ENCODE assay signal across 8 cellular contexts in the genomic region with DNA sequence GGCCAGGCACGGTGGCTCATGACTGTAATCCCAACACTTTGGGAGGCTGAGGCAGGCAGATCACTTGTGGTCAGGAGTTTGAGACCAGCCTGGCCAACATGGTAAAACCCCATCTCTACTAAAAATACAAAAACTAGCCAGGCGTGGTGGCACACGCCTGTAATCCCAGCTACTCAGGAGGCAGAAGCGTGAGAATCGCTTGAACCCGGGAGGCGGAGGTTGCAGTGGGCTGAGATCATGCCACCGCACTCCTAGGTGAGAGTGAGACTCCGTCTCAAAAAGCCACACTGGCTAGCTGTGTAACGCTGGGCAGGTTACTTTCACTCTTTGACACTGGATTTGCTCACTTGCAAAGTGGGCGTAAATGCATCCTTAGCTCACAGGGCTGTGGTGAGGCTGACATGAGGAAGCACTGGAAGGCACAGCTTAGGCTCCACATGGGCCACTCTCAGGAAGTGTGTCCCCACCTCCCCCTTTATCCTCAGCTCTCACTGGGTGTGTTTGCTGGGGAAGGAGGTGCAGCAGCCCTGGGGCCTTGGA. TPM values are rescaled to one million over a fixed set of nuclear protein-coding genes. Genes with fewer than 3 reads are reported as not detected.
A peak's percentile ranks its signal among the peaks of the same experiment; 100 is the strongest.
DNase-seq lines count a peak whose midpoint lies in the region; ATAC-seq and TF ChIP-seq lines count a peak whose summit lies in the region.
"Not testable (repeated sequence)": the region's sequence is repeated elsewhere in the genome, so short reads cannot be mapped to it uniquely, and the experiment has no call there.

No MANE protein-coding gene starts in this region.

- intact Hi-C loops in PC-9 (cut with micrococcal nuclease; ENCODE audit: unreplicated experiment); heart left ventricle (cut with DNase I); naive thymus-derived CD4-positive, alpha-beta T cell (cut with micrococcal nuclease): not testable (repeated sequence)
- intact Hi-C loops in activated CD4-positive, alpha-beta T cell treated with anti-CD3 and anti-CD28 coated beads, Interleukin-2, amount 10 ng/mL, durations not matched to agents 24 days and 14 days (cut with micrococcal nuclease) = loop anchor here (1.0 kb wide), 1 partner anchor 9 kb away; no protein-coding TSS in a partner anchor

- CTCF ChIA-PET in AG04450 (lab: Charles Lee) = interaction anchor here (0.6 to 3.2 kb wide), 4 partner anchors 10 to 367 kb away, joined by 3 to 26 read pairs (median 3); no protein-coding TSS in a partner anchor
- CTCF ChIA-PET in PC-9 (lab: Charles Lee) = interaction anchor here (0.6 kb wide), 3 partner anchors 8 to 114 kb away, joined by 4 to 14 read pairs (median 4); a partner anchor contains a TSS
- CTCF ChIA-PET in naive thymus-derived CD4-positive, alpha-beta T cell (lab: Charles Lee) = interaction anchor here (1.1 kb wide), 1 partner anchor 42 kb away, joined by 4 read pairs; no protein-coding TSS in a partner anchor

- peaks cover 11% of the 10 kb centered on the region; the same call in 1 of the 2 replicates for H3K79me2 ChIP-seq in PC-9 (ENCODE audit: low read depth)

- H3K4me1 ChIP-seq in PC-9 (replicated peaks; ENCODE audit: insufficient read depth) (peaks cover 98% of the 10 kb centered on the region), heart left ventricle (peaks cover 0 to 30% (median 12%) of the 10 kb centered on the region in 12 donors)
- not testable (repeated sequence) for H3K4me1 ChIP-seq in naive thymus-derived CD4-positive, alpha-beta T cell (ENCODE audit: control insufficient read depth in 2 of 2, insufficient read depth in 2 of 2, low read length in 2 of 2)

- not testable (repeated sequence) for DNase-seq in AG04450 (ENCODE audit: low read depth, low spot score); PC-9; heart left ventricle; stimulated activated naive B cell treated with anti-CD40 and anti-IgM and Interleukin-4, amounts not matched to agents 10 μg/mL and 1 μg/mL and 100 μg/mL, for 72 hours
- DNase-seq in HL-60 (ENCODE audit: low read depth in 1 of 2, low spot score in 1 of 2) = peak; percentile 72 to 73
- DNase-seq in activated CD4-positive, alpha-beta T cell treated with anti-CD3 and anti-CD28 coated beads, Interleukin-2, amount 10 ng/mL, durations not matched to agents 24 days and 14 days = peak; percentile 66
- peak in 1 of 9 donors; percentile 28 for DNase-seq in naive thymus-derived CD4-positive, alpha-beta T cell

- peak overlapping the region; percentile 34 for H3K27ac Mint-ChIP-seq in activated CD4-positive, alpha-beta T cell treated with anti-CD3 and anti-CD28 coated beads, Interleukin-2, amount 10 ng/mL, durations not matched to agents 24 days and 14 days
- peak overlapping the region in 3 of 5 experiments; percentile 94 to 97 (median 95) for H3K27ac Mint-ChIP-seq in brain
- H3K27ac Mint-ChIP-seq in naive thymus-derived CD4-positive, alpha-beta T cell = peak overlapping the region in 1 of 9 donors; percentile 67
- H3K27ac Mint-ChIP-seq in stimulated activated naive B cell treated with anti-CD40 and anti-IgM and Interleukin-4, amounts not matched to agents 10 μg/mL and 1 μg/mL and 100 μg/mL, for 72 hours = not testable (repeated sequence)

- not testable (repeated sequence) for H3K9me2 ChIP-seq in PC-9 (ENCODE audit: insufficient read depth)

- H3K4me1 Mint-ChIP-seq in activated CD4-positive, alpha-beta T cell treated with anti-CD3 and anti-CD28 coated beads, Interleukin-2, amount 10 ng/mL, durations not matched to agents 24 days and 14 days = peaks cover 34% of the 10 kb centered on the region
- peaks cover 22% of the 10 kb centered on the region for H3K4me1 Mint-ChIP-seq in brain
- peaks cover 8 to 39% (median 13%) of the 10 kb centered on the region in 7 donors for H3K4me1 Mint-ChIP-seq in naive thymus-derived CD4-positive, alpha-beta T cell
- peaks cover 13 to 20% of the 10 kb centered on the region in 2 donors for H3K4me1 Mint-ChIP-seq in stimulated activated naive B cell treated with anti-CD40 and anti-IgM and Interleukin-4, amounts not matched to agents 10 μg/mL and 1 μg/mL and 100 μg/mL, for 72 hours

- H4K20me1 ChIP-seq in PC-9 (ENCODE audit: insufficient read depth) = not testable (repeated sequence)

- not testable (repeated sequence) for H3K4me3 Mint-ChIP-seq in activated CD4-positive, alpha-beta T cell treated with anti-CD3 and anti-CD28 coated beads, Interleukin-2, amount 10 ng/mL, durations not matched to agents 24 days and 14 days; brain; stimulated activated naive B cell treated with anti-CD40 and anti-IgM and Interleukin-4, amounts not matched to agents 10 μg/mL and 1 μg/mL and 100 μg/mL, for 72 hours
- peak overlapping the region in 1 of 10 donors; percentile 20 for H3K4me3 Mint-ChIP-seq in naive thymus-derived CD4-positive, alpha-beta T cell

- not testable (repeated sequence) for H3K9me3 Mint-ChIP-seq in activated CD4-positive, alpha-beta T cell treated with anti-CD3 and anti-CD28 coated beads, Interleukin-2, amount 10 ng/mL, durations not matched to agents 24 days and 14 days; brain; naive thymus-derived CD4-positive, alpha-beta T cell; stimulated activated naive B cell treated with anti-CD40 and anti-IgM and Interleukin-4, amounts not matched to agents 10 μg/mL and 1 μg/mL and 100 μg/mL, for 72 hours

- POLR2A ChIA-PET in AG04450 (lab: Yijun Ruan, JAX) = interaction anchor here (1.6 kb wide), 1 partner anchor 8 kb away, joined by 7 read pairs; a partner anchor contains a TSS
- POLR2A ChIA-PET in PC-9 (lab: Charles Lee; ENCODE audit: unreplicated experiment); naive thymus-derived CD4-positive, alpha-beta T cell (lab: Charles Lee): not testable (repeated sequence)

- TF ChIP-seq CTCF in AG04450 (IDR thresholded peaks at IDR 0.05; ENCODE audit: low read depth, low read length); HL-60 (IDR thresholded peaks at IDR 0.05; ENCODE audit: insufficient read depth, low read length); PC-9 (conservative IDR thresholded peaks at IDR 0.05); brain (conservative IDR thresholded peaks at IDR 0.05); heart left ventricle (IDR thresholded peaks at IDR 0.05): not testable (repeated sequence)

- not testable (repeated sequence) for H3K27me3 ChIP-seq in AG04450 (ENCODE audit: control insufficient read depth, insufficient read depth, low read length); HL-60 (ENCODE audit: insufficient read depth, poor library complexity, severe bottlenecking); PC-9 (ENCODE audit: insufficient read depth, low read depth); heart left ventricle; naive thymus-derived CD4-positive, alpha-beta T cell (ENCODE audit: control insufficient read depth in 2 of 2, insufficient read depth in 2 of 2, low read length in 2 of 2)

- H3K36me3 ChIP-seq in PC-9 (ENCODE audit: low read depth); heart left ventricle; naive thymus-derived CD4-positive, alpha-beta T cell (ENCODE audit: control insufficient read depth in 2 of 3, insufficient read depth in 3 of 3, low read length in 3 of 3): not testable (repeated sequence)

- not testable (repeated sequence) for H3K4me3 ChIP-seq in AG04450 (ENCODE audit: low read depth, low read length); HL-60 (replicated peaks; ENCODE audit: insufficient read depth, low read length); PC-9; heart left ventricle; naive thymus-derived CD4-positive, alpha-beta T cell (ENCODE audit: low read length)

- peak overlapping the region; percentile 54 for H3K4me2 ChIP-seq in PC-9

- peak in 1 of 4 donors; percentile 20 for ATAC-seq in heart left ventricle
- peak; percentile 34 for ATAC-seq in naive thymus-derived CD4-positive, alpha-beta T cell
- peak; percentile 33 to 66 for ATAC-seq in stimulated activated naive B cell treated with anti-CD40 and anti-IgM and Interleukin-4, amounts not matched to agents 10 μg/mL and 1 μg/mL and 100 μg/mL, for 72 hours (replicated peaks)

- not testable (repeated sequence) for H2AFZ ChIP-seq in PC-9

- TF ChIP-seq POLR2A in heart left ventricle (IDR thresholded peaks at IDR 0.05) = not testable (repeated sequence)

- whole genome bisulfite sequencing in heart left ventricle, 4 donors = 79 to 93% (median 90%) methylated on average over 7 to 11 of the region's 11 CpGs

- not testable (repeated sequence) for BruUV-seq in PC-9 (replicated peaks; lab: Mats Ljungman, UMichigan)

- not testable (repeated sequence) for H3K9me3 ChIP-seq in AG04450 (ENCODE audit: control insufficient read depth, insufficient read depth, low read length); PC-9 (ENCODE audit: insufficient read depth, low read depth); heart left ventricle; naive thymus-derived CD4-positive, alpha-beta T cell (ENCODE audit: control insufficient read depth in 2 of 3, low read length in 3 of 3)

- H3K27ac ChIP-seq in AG04450 (ENCODE audit: low read depth, low read length) (peak overlapping the region; percentile 88), HL-60 (replicated peaks) (peak overlapping the region; percentile 58), PC-9 (peak overlapping the region; percentile 96), heart left ventricle (peak overlapping the region in 7 of 12 donors; percentile 2 to 60 (median 52))
- H3K27ac ChIP-seq in naive thymus-derived CD4-positive, alpha-beta T cell (ENCODE audit: low read depth, low read length) = not testable (repeated sequence)

- not testable (repeated sequence) for H3K36me3 Mint-ChIP-seq in activated CD4-positive, alpha-beta T cell treated with anti-CD3 and anti-CD28 coated beads, Interleukin-2, amount 10 ng/mL, durations not matched to agents 24 days and 14 days (ENCODE audit: low read depth); brain; naive thymus-derived CD4-positive, alpha-beta T cell; stimulated activated naive B cell treated with anti-CD40 and anti-IgM and Interleukin-4, amounts not matched to agents 10 μg/mL and 1 μg/mL and 100 μg/mL, for 72 hours

- H3K27me3 Mint-ChIP-seq in activated CD4-positive, alpha-beta T cell treated with anti-CD3 and anti-CD28 coated beads, Interleukin-2, amount 10 ng/mL, durations not matched to agents 24 days and 14 days; naive thymus-derived CD4-positive, alpha-beta T cell; stimulated activated naive B cell treated with anti-CD40 and anti-IgM and Interleukin-4, amounts not matched to agents 10 μg/mL and 1 μg/mL and 100 μg/mL, for 72 hours: not testable (repeated sequence)
- H3K27me3 Mint-ChIP-seq in brain = peaks cover 30% of the 10 kb centered on the region

- peaks cover 76% of the 10 kb centered on the region for H3F3A ChIP-seq in PC-9 (ENCODE audit: insufficient read depth, low read depth)

RNA-seq across cellular contexts. Expression of a gene that starts 7.9 kb away (rescaled TPM):
- polyA plus RNA-seq in AG04450 (2011; rRNA removed) (32.6 and 45.5 TPM in 2 replicates), brain (ENCODE audit: insufficient read depth, low read depth, low replicate concordance) (28.7 TPM), heart left ventricle (1 to 10 TPM in 1 of 2 donors, under 1 TPM in 1; 0.61 to 5.9 TPM)
- 26.6 and 31.1 TPM in 2 replicates for polyA minus RNA-seq in AG04450 (2011; rRNA and poly(A)+ RNA removed)
- total RNA-seq in PC-9 (2021) (81.0 and 82.0 TPM in 2 replicates), heart left ventricle (1 to 10 TPM in 7 of 9 donors, under 1 TPM in 2; 0.47 to 4.9 (median 1.2) TPM)
- 39.3 and 41.1 TPM in 2 replicates for total RNA-seq in activated CD4-positive, alpha-beta T cell treated with anti-CD3 and anti-CD28 coated beads, Interleukin-2, amount 10 ng/mL, durations not matched to agents 24 days and 14 days
- total RNA-seq in naive thymus-derived CD4-positive, alpha-beta T cell = 10 to 100 TPM in 1 of 5 experiments, 1 to 10 TPM in 4; 2.4 to 27.7 (median 9.4) TPM
- 10 to 100 TPM; 12.6 to 16.0 TPM for polyA plus RNA-seq in naive thymus-derived CD4-positive, alpha-beta T cell

RNA-seq across cellular contexts. Expression of a gene that starts 25.7 kb away (rescaled TPM):
- polyA plus RNA-seq in AG04450 (2011; rRNA removed) (35.6 and 43.3 TPM in 2 replicates), brain (ENCODE audit: insufficient read depth, low read depth, low replicate concordance) (185 TPM), heart left ventricle (10 to 100 TPM; 32.4 to 33.2 TPM)
- 27.3 and 34.1 TPM in 2 replicates for polyA minus RNA-seq in AG04450 (2011; rRNA and poly(A)+ RNA removed)
- total RNA-seq in PC-9 (2021) (15.0 and 16.5 TPM in 2 replicates), heart left ventricle (10 to 100 TPM; 13.8 to 49.5 (median 23.4) TPM)
- 5.1 and 7.0 TPM in 2 replicates for total RNA-seq in activated CD4-positive, alpha-beta T cell treated with anti-CD3 and anti-CD28 coated beads, Interleukin-2, amount 10 ng/mL, durations not matched to agents 24 days and 14 days
- 1 to 10 TPM in 3 of 5 experiments, under 1 TPM in 2; 0.24 to 2.1 (median 1.3) TPM for total RNA-seq in naive thymus-derived CD4-positive, alpha-beta T cell
- polyA plus RNA-seq in naive thymus-derived CD4-positive, alpha-beta T cell = 1 to 10 TPM; 1.3 to 1.8 TPM

RNA-seq across cellular contexts. Expression of a gene that starts 35.5 kb away (rescaled TPM):
- polyA plus RNA-seq in AG04450 (2011; rRNA removed) (57.4 and 69.3 TPM in 2 replicates), brain (ENCODE audit: insufficient read depth, low read depth, low replicate concordance) (63.0 TPM), heart left ventricle (10 to 100 TPM; 50.6 to 60.9 TPM)
- 54.7 and 98.6 TPM in 2 replicates for polyA minus RNA-seq in AG04450 (2011; rRNA and poly(A)+ RNA removed)
- total RNA-seq in PC-9 (2021) (176 and 212 TPM in 2 replicates), heart left ventricle (10 to 100 TPM; 37.0 to 77.7 (median 47.1) TPM)
- total RNA-seq in activated CD4-positive, alpha-beta T cell treated with anti-CD3 and anti-CD28 coated beads, Interleukin-2, amount 10 ng/mL, durations not matched to agents 24 days and 14 days = 128 and 135 TPM in 2 replicates
- 100 to 1,000 TPM in 1 of 5 experiments, 10 to 100 TPM in 4; 70.3 to 153 (median 96.9) TPM for total RNA-seq in naive thymus-derived CD4-positive, alpha-beta T cell
- polyA plus RNA-seq in naive thymus-derived CD4-positive, alpha-beta T cell = 10 to 100 TPM; 80.1 to 98.1 TPM

RNA-seq across cellular contexts. Expression of a gene that starts 47.3 kb away (rescaled TPM):
- polyA plus RNA-seq in AG04450 (2011; rRNA removed) (3.8 and 4.6 TPM in 2 replicates), brain (ENCODE audit: insufficient read depth, low read depth, low replicate concordance) (38.3 TPM), heart left ventricle (1 to 10 TPM; 5.4 to 7.2 TPM)
- polyA minus RNA-seq in AG04450 (2011; rRNA and poly(A)+ RNA removed) = 4.6 TPM in 2 replicates
- total RNA-seq in PC-9 (2021) (49.5 and 57.1 TPM in 2 replicates), heart left ventricle (10 to 100 TPM in 7 of 9 donors, 1 to 10 TPM in 2; 6.9 to 19.9 (median 11.5) TPM)
- 11.0 and 11.2 TPM in 2 replicates for total RNA-seq in activated CD4-positive, alpha-beta T cell treated with anti-CD3 and anti-CD28 coated beads, Interleukin-2, amount 10 ng/mL, durations not matched to agents 24 days and 14 days
- 10 to 100 TPM in 3 of 5 experiments, 1 to 10 TPM in 2; 4.6 to 15.1 (median 12.3) TPM for total RNA-seq in naive thymus-derived CD4-positive, alpha-beta T cell
- polyA plus RNA-seq in naive thymus-derived CD4-positive, alpha-beta T cell = 1 to 10 TPM in 1 of 2 donors, under 1 TPM in 1; 0.89 to 1.3 TPM
